Comparison of ENCODE assay signal across 14 cellular contexts in the genomic region with DNA sequence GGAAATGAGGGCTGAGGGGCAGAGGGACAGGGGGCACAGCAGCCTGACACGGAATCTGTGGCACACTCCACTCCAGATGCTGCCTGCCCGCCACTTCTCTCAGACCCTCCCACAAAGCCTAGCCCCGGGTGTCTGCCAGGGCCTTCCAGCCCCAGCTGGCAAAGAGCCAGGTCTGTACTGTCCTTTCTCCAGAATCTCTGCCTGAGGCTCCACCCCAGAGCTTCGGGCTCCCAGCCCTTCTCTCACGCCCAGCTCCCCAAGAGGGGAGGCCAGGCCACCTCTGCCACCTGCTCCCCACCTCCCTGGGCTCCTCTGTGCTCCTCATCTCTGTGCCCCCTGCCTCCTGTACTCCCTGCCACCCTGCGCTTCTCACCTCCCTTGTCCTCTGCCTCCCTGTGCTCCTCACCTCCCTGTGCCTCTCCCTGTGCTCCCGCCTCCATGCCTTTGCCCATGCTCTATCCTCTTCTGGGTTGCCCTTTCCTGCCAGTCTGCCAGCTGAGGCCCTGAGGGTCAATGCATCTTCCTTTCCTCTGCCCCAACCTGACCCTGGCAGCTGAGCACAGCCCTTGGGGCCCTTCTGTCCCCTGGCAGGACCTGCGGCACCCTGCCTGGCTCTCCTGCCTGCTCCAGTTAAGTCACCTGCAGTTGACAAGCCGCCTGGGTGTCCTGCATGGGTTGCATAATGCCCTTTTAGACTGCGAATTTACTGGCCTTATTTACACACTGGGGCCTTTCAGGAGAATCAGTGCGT. TPM values are rescaled to one million over a fixed set of nuclear protein-coding genes. Genes with fewer than 3 reads are reported as not detected.
DNase-seq lines count a peak whose midpoint lies in the region; ATAC-seq and TF ChIP-seq lines count a peak whose summit lies in the region.
"Had no signal": no experiment of that assay in that cellular context is flagged by ENCODE, and none has a peak within 500 bp of the region (broad histone marks: within the 10 kb centered on the region; RNA-seq: fewer than 3 reads in every experiment).

No MANE protein-coding gene starts in this region.

- H3K27me3 ChIP-seq in neural progenitor cell (no peaks in the 10 kb centered on the region), Peyer's patch (no peaks in the 10 kb centered on the region)
- H3K27me3 ChIP-seq in CD8-positive, alpha-beta T cell (ENCODE audit: insufficient read depth, low read length): no peaks in the 10 kb centered on the region

- TF ChIP-seq POLR2A in Peyer's patch (IDR thresholded peaks at IDR 0.05): no peak

- H3K36me3 ChIP-seq in neural progenitor cell (no peaks in the 10 kb centered on the region), Peyer's patch (no peaks in the 10 kb centered on the region)
- no peaks in the 10 kb centered on the region for H3K36me3 ChIP-seq in CD8-positive, alpha-beta T cell (ENCODE audit: insufficient read depth, low read length)

- no peaks in the 10 kb centered on the region for H3K9me3 Mint-ChIP-seq in neural progenitor cell
- H3K9me3 Mint-ChIP-seq in CD8-positive, alpha-beta T cell: no peaks in the 10 kb centered on the region
- H3K9me3 Mint-ChIP-seq: naive B cell; stimulated activated naive CD8-positive, alpha-beta T cell treated with anti-CD3 and anti-CD28 coated beads, Interleukin-15, amount 100 ng/mL, for 72 hours; T-cell had no signal

- DNase-seq in DMS79 treated with DMSO at 0.1 percent for 48 hours (lab: John Stamatoyannopoulos, UW) (peak; percentile 9), NCI-H2227 treated with DMSO at 0.1 percent for 48 hours (lab: John Stamatoyannopoulos, UW) (peak; percentile 5), epidermal melanocyte (ENCODE audit: insufficient read length, low spot score) (peak; percentile 30), neural progenitor cell (ENCODE audit: low spot score) (no peak), NCI-H146 (lab: John Stamatoyannopoulos, UW) (no peak), Peyer's patch (no peak)
- DNase-seq in stimulated activated CD4-positive, alpha-beta T cell treated with anti-CD3 and anti-CD28 coated beads, Interleukin-1b, Interleukin-23, amount 100 ng/mL, for 48 hours: no peak
- no peak for DNase-seq in CD8-positive, alpha-beta T cell
- DNase-seq: effector CD8-positive, alpha-beta T cell; naive B cell; NCI-H446 treated with DMSO at 0.1 percent for 48 hours; stimulated activated naive CD8-positive, alpha-beta T cell treated with anti-CD3 and anti-CD28 coated beads, Interleukin-15, amount 100 ng/mL, for 72 hours; T-cell had no signal

- H3F3A ChIP-seq in neural progenitor cell (ENCODE audit: low read depth): no peaks in the 10 kb centered on the region

- POLR2A ChIA-PET in CD8-positive, alpha-beta T cell (lab: Charles Lee): no interaction called here

- H3K4me3 Mint-ChIP-seq in neural progenitor cell: no peak overlapping the region
- H3K4me3 Mint-ChIP-seq in CD8-positive, alpha-beta T cell: no peak overlapping the region
- H3K4me3 Mint-ChIP-seq: activated naive CD8-positive, alpha-beta T cell; naive B cell; stimulated activated naive CD8-positive, alpha-beta T cell treated with anti-CD3 and anti-CD28 coated beads, Interleukin-15, amount 100 ng/mL, for 72 hours; T-cell had no signal

- no peak overlapping the region for H3K27ac ChIP-seq in neural progenitor cell
- no peak overlapping the region for H3K27ac ChIP-seq in Peyer's patch
- no peak overlapping the region for H3K27ac ChIP-seq in CD8-positive, alpha-beta T cell (ENCODE audit: low read depth, low read length)

- H3K4me3 ChIP-seq in neural progenitor cell: no peak overlapping the region
- H3K4me3 ChIP-seq in Peyer's patch: no peak overlapping the region
- H3K4me3 ChIP-seq in CD8-positive, alpha-beta T cell (ENCODE audit: low read depth, low read length): no peak overlapping the region

- peaks cover 4% of the 10 kb centered on the region for H3K27me3 Mint-ChIP-seq in neural progenitor cell (ENCODE audit: insufficient read depth, low read depth)
- peaks cover 17% of the 10 kb centered on the region for H3K27me3 Mint-ChIP-seq in CD8-positive, alpha-beta T cell (ENCODE audit: low read depth)
- H3K27me3 Mint-ChIP-seq: activated naive CD8-positive, alpha-beta T cell had no signal

- H3K4me2 ChIP-seq in neural progenitor cell: no peak overlapping the region

- no peak overlapping the region for H3K9ac ChIP-seq in neural progenitor cell

- CTCF ChIA-PET in CD8-positive, alpha-beta T cell (lab: Charles Lee): no interaction called here

- TF ChIP-seq CTCF in neural progenitor cell (IDR thresholded peaks at IDR 0.05) (no peak), Peyer's patch (IDR thresholded peaks at IDR 0.05) (no peak)
- no peak for TF ChIP-seq CTCF in CD8-positive, alpha-beta T cell (IDR thresholded peaks at IDR 0.05)

- intact Hi-C loops in CD8-positive, alpha-beta T cell (cut with DNase I, micrococcal nuclease): no loop called here

- H3K9me3 ChIP-seq in neural progenitor cell (ENCODE audit: low read depth) (no peaks in the 10 kb centered on the region), Peyer's patch (no peaks in the 10 kb centered on the region)
- H3K9me3 ChIP-seq in CD8-positive, alpha-beta T cell (ENCODE audit: low read length): no peaks in the 10 kb centered on the region

- peaks cover 19% of the 10 kb centered on the region for H3K4me1 Mint-ChIP-seq in neural progenitor cell
- no peaks in the 10 kb centered on the region for H3K4me1 Mint-ChIP-seq in CD8-positive, alpha-beta T cell (ENCODE audit: low read depth)
- H3K4me1 Mint-ChIP-seq: naive B cell, T-cell had no signal

- H3K4me1 ChIP-seq in neural progenitor cell (peaks cover 16% of the 10 kb centered on the region), Peyer's patch (no peaks in the 10 kb centered on the region)
- no peaks in the 10 kb centered on the region for H3K4me1 ChIP-seq in CD8-positive, alpha-beta T cell (ENCODE audit: insufficient read depth, low read length)

- H4K20me1 ChIP-seq in neural progenitor cell (ENCODE audit: low read depth): no peaks in the 10 kb centered on the region

- H3K27ac Mint-ChIP-seq in neural progenitor cell: peak overlapping the region; percentile 29
- no peak overlapping the region for H3K27ac Mint-ChIP-seq in CD8-positive, alpha-beta T cell
- H3K27ac Mint-ChIP-seq: activated naive CD8-positive, alpha-beta T cell; T-cell had no signal

- no peak overlapping the region for H2AFZ ChIP-seq in neural progenitor cell (replicated peaks)

- no peaks in the 10 kb centered on the region for H3K79me2 ChIP-seq in neural progenitor cell (ENCODE audit: low read depth)

- ATAC-seq in CD8-positive, alpha-beta T cell: no peak
- ATAC-seq: stimulated activated naive CD8-positive, alpha-beta T cell treated with anti-CD3 and anti-CD28 coated beads, Interleukin-15, amount 100 ng/mL, for 72 hours; T-cell had no signal

- no peaks in the 10 kb centered on the region for H3K36me3 Mint-ChIP-seq in neural progenitor cell
- H3K36me3 Mint-ChIP-seq in CD8-positive, alpha-beta T cell: no peaks in the 10 kb centered on the region
- H3K36me3 Mint-ChIP-seq: activated naive CD8-positive, alpha-beta T cell; naive B cell; T-cell had no signal

RNA-seq across cellular contexts. Expression of a gene that starts 36.4 kb away (rescaled TPM):
- total RNA-seq in neural progenitor cell (ENCODE audit: low replicate concordance) (0.26 and 1.7 TPM in 2 replicates), Peyer's patch (1 to 10 TPM in 1 of 4 donors, not detected in 3; 1.7 TPM)
- total RNA-seq in CD8-positive, alpha-beta T cell: not detected
- total RNA-seq: T-cell had no signal

Comparison
In these comparisons a context has a peak if more than half of its experiments do, and no peak if none do; other contexts are left out.
1. DNase-seq: peak in DMS79 treated with DMSO at 0.1 percent for 48 hours (single experiment), NCI-H2227 treated with DMSO at 0.1 percent for 48 hours (single experiment) and epidermal melanocyte (single experiment); none in neural progenitor cell (single experiment), NCI-H146 (single experiment), Peyer's patch (0 of 3), stimulated activated CD4-positive, alpha-beta T cell treated with anti-CD3 and anti-CD28 coated beads, Interleukin-1b, Interleukin-23, amount 100 ng/mL, for 48 hours (single experiment) and CD8-positive, alpha-beta T cell (0 of 7).